ENCODE assay signal across 18 cellular contexts in the genomic region with DNA sequence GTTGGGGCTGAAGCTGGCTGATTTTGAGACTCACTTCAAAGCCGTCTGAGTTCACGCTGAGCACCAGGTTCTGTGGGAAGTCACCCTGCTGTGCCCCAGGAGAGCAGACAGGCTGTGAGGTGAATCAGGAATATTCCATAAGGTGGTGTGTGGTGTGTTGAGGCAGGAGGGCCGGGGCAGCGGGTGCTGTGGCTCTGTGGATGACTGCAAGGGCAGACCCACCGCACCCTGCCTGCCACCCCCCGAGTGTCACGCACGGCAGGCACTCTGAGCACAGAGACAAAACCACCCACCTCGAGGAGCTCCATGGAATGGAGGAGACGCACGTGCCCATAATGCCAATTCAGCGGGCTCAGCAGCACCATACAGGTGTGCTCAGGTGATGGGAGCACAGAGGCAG.
"Had no signal": no experiment of that assay in that cellular context is flagged by ENCODE, and none has a peak within 500 bp of the region (broad histone marks: within the 10 kb centered on the region; RNA-seq: fewer than 3 reads in every experiment).

No MANE protein-coding gene starts in this region.

- H3K27ac Mint-ChIP-seq: dendritic cell treated with granulocyte-macrophage colony-stimulating factor and Interleukin-4, amounts not matched to agents 40 ng/mL and 50 ng/mL, for 4 days; effector memory CD8-positive, alpha-beta T cell; mesothelial cell of epicardium; natural killer cell treated with Interleukin-12 subunit alpha and Interleukin-12 subunit beta and Interleukin-15 and Interleukin-18, amount 100 ng/mL, for 72 hours; stimulated activated naive B cell treated with anti-CD40 and anti-IgM and Interleukin-4, amounts not matched to agents 10 μg/mL and 1 μg/mL and 100 μg/mL, for 72 hours had no signal

- H3K4me3 ChIP-seq: esophagus muscularis mucosa, gastrocnemius medialis, spleen, testis, tibial nerve, upper lobe of right lung, vagina had no signal

- H3K27me3 ChIP-seq: esophagus muscularis mucosa, gastrocnemius medialis, testis, tibial nerve, upper lobe of right lung, vagina had no signal

- FAIRE-seq: colon had no signal

- H3K9me3 Mint-ChIP-seq: dendritic cell treated with granulocyte-macrophage colony-stimulating factor and Interleukin-4, amounts not matched to agents 40 ng/mL and 50 ng/mL, for 4 days; effector memory CD8-positive, alpha-beta T cell; natural killer cell treated with Interleukin-12 subunit alpha and Interleukin-12 subunit beta and Interleukin-15 and Interleukin-18, amount 100 ng/mL, for 72 hours; stimulated activated naive B cell treated with anti-CD40 and anti-IgM and Interleukin-4, amounts not matched to agents 10 μg/mL and 1 μg/mL and 100 μg/mL, for 72 hours; stimulated activated naive CD8-positive, alpha-beta T cell treated with anti-CD3 and anti-CD28 coated beads, Interleukin-15, amount 100 ng/mL, for 72 hours had no signal

- H3K9me3 ChIP-seq: esophagus muscularis mucosa, gastrocnemius medialis, testis, tibial nerve, upper lobe of right lung, vagina had no signal

- H3K4me3 Mint-ChIP-seq: dendritic cell treated with granulocyte-macrophage colony-stimulating factor and Interleukin-4, amounts not matched to agents 40 ng/mL and 50 ng/mL, for 4 days; effector memory CD8-positive, alpha-beta T cell; mesothelial cell of epicardium; natural killer cell treated with Interleukin-12 subunit alpha and Interleukin-12 subunit beta and Interleukin-15 and Interleukin-18, amount 100 ng/mL, for 72 hours; stimulated activated naive B cell treated with anti-CD40 and anti-IgM and Interleukin-4, amounts not matched to agents 10 μg/mL and 1 μg/mL and 100 μg/mL, for 72 hours; stimulated activated naive CD8-positive, alpha-beta T cell treated with anti-CD3 and anti-CD28 coated beads, Interleukin-15, amount 100 ng/mL, for 72 hours had no signal

- H3K36me3 Mint-ChIP-seq: natural killer cell treated with Interleukin-12 subunit alpha and Interleukin-12 subunit beta and Interleukin-15 and Interleukin-18, amount 100 ng/mL, for 72 hours; stimulated activated naive B cell treated with anti-CD40 and anti-IgM and Interleukin-4, amounts not matched to agents 10 μg/mL and 1 μg/mL and 100 μg/mL, for 72 hours had no signal

- DNase-seq: effector memory CD8-positive, alpha-beta T cell; gastrocnemius medialis; kidney glomerular epithelial cell; spleen; stimulated activated CD4-positive, alpha-beta T cell treated with anti-CD3 and anti-CD28 coated beads, Interleukin-2, amount 100 ng/mL, for 24 hours; stimulated activated CD4-positive, alpha-beta T cell treated with anti-CD3 and anti-CD28 coated beads, Interleukin-4, amount 100 ng/mL, for 4 hours; stimulated activated naive B cell treated with anti-CD40 and anti-IgM and Interleukin-4, amounts not matched to agents 10 μg/mL and 1 μg/mL and 100 μg/mL, for 72 hours; stimulated activated naive CD8-positive, alpha-beta T cell treated with anti-CD3 and anti-CD28 coated beads, Interleukin-15, amount 100 ng/mL, for 72 hours; testis; upper lobe of right lung had no signal

- H3K36me3 ChIP-seq: esophagus muscularis mucosa, gastrocnemius medialis, spleen, tibial nerve, upper lobe of right lung, vagina had no signal

- H3K27ac ChIP-seq: epithelial cell of prostate, esophagus muscularis mucosa, gastrocnemius medialis, spleen, testis, tibial nerve, upper lobe of right lung, vagina had no signal

- H3K4me1 Mint-ChIP-seq: stimulated activated naive B cell treated with anti-CD40 and anti-IgM and Interleukin-4, amounts not matched to agents 10 μg/mL and 1 μg/mL and 100 μg/mL, for 72 hours; stimulated activated naive CD8-positive, alpha-beta T cell treated with anti-CD3 and anti-CD28 coated beads, Interleukin-15, amount 100 ng/mL, for 72 hours had no signal
